Comparison of ENCODE assay signal across 1 cellular context in genomic region chr2:10341193-10341592, GRCh38.
TF ChIP-seq lines count a peak whose summit lies in the region.

No MANE protein-coding gene starts in this region.

TF ChIP-seq in K562, 482 proteins besides CTCF, POLR2A, EP300 and RAD21 (continued from another document and continues in another):
- TF ChIP-seq ZNF639 (CRISPR knock-in tag; conservative IDR thresholded peaks at IDR 0.05 in 1 of 2, IDR thresholded peaks at IDR 0.05 in 1 of 2) (no peak), ELF4 (CRISPR knock-in tag; IDR thresholded peaks at IDR 0.05) (0 out of 2 replicates have a peak, but pooled peaks have one; percentile 42), NR1H2 (CRISPR knock-in tag; IDR thresholded peaks at IDR 0.05) (no peak), FOXK2 (conservative IDR thresholded peaks at IDR 0.05 in 1 of 2, IDR thresholded peaks at IDR 0.05 in 1 of 2; ENCODE audit: low read depth in 2 of 2) (0 out of 4 replicates have a peak, but pooled peaks of 1 of the 2 experiments have one; percentile 21), TFAP4 (CRISPR knock-in tag; IDR thresholded peaks at IDR 0.05; ENCODE audit: borderline replicate concordance) (no peak), ZKSCAN8 (CRISPR knock-in tag; IDR thresholded peaks at IDR 0.05) (no peak), FOSL1 (tag; conservative IDR thresholded peaks at IDR 0.05) (peak; percentile 89), ZFP1 (CRISPR knock-in tag; IDR thresholded peaks at IDR 0.05) (no peak), BMI1 (IDR thresholded peaks at IDR 0.05; ENCODE audit: low read length) (no peak), ZSCAN32 (CRISPR knock-in tag; IDR thresholded peaks at IDR 0.05) (no peak), SMAD1 (IDR thresholded peaks at IDR 0.05; ENCODE audit: low read depth, low read length, partially characterized antibody) (no peak), ZBTB12 (CRISPR knock-in tag; IDR thresholded peaks at IDR 0.05) (no peak), PCBP1 (IDR thresholded peaks at IDR 0.05; ENCODE audit: low read depth, low read length, poor library complexity, severe bottlenecking) (no peak), SMARCA4 (IDR thresholded peaks at IDR 0.05) (peak; percentile 55), ZBTB5 (IDR thresholded peaks at IDR 0.05) (no peak), CBX3 (IDR thresholded peaks at IDR 0.05; ENCODE audit: borderline replicate concordance in 1 of 2, low read length in 2 of 2) (no peak), EGR1 (conservative IDR thresholded peaks at IDR 0.05) (peak; percentile 9; the same call in 1 of the 2 replicates), PCBP2 (IDR thresholded peaks at IDR 0.05; ENCODE audit: low read depth, low read length, poor library complexity, severe bottlenecking) (no peak), HNRNPUL1 (IDR thresholded peaks at IDR 0.05; ENCODE audit: low read length) (no peak), GATA2 (CRISPR knock-in tag; IDR thresholded peaks at IDR 0.05) (no peak), ZNF277 (CRISPR knock-in tag; IDR thresholded peaks at IDR 0.05; ENCODE audit: borderline replicate concordance) (no peak), ZNF280B (CRISPR knock-in tag; IDR thresholded peaks at IDR 0.05) (no peak), SPI1 (IDR thresholded peaks at IDR 0.05; ENCODE audit: borderline replicate concordance, low read depth, low read length) (no peak), ZNF766 (CRISPR knock-in tag; conservative IDR thresholded peaks at IDR 0.05) (no peak), REST (CRISPR knock-in tag; IDR thresholded peaks at IDR 0.05; ENCODE audit: low read depth) (no peak), ZNF512 (tag; IDR thresholded peaks at IDR 0.05) (no peak), PHF21A (IDR thresholded peaks at IDR 0.05; ENCODE audit: borderline replicate concordance, low read depth) (no peak), JUND (IDR thresholded peaks at IDR 0.05; ENCODE audit: borderline replicate concordance, low read depth, low read length) (peak; percentile 90), JUND (tag; IDR thresholded peaks at IDR 0.05; ENCODE audit: borderline replicate concordance, low read depth, low read length) (peak; percentile 78; the same call in 1 of the 3 replicates), MAFK (IDR thresholded peaks at IDR 0.05; ENCODE audit: low read length) (no peak), HMG20B (CRISPR knock-in tag; IDR thresholded peaks at IDR 0.05) (no peak), FOXP1 (CRISPR knock-in tag; IDR thresholded peaks at IDR 0.05) (no peak), ZNF717 (CRISPR knock-in tag; IDR thresholded peaks at IDR 0.05) (no peak), NFYB (IDR thresholded peaks at IDR 0.05; ENCODE audit: extremely low read depth, insufficient read length) (no peak), ZBTB33 (CRISPR knock-in tag; IDR thresholded peaks at IDR 0.05) (peak; percentile 89), FOXM1 (IDR thresholded peaks at IDR 0.05; ENCODE audit: low read depth) (no peak), FOXM1 (CRISPR knock-in tag; IDR thresholded peaks at IDR 0.05; ENCODE audit: low read depth) (no peak), ZNF780A (CRISPR knock-in tag; IDR thresholded peaks at IDR 0.05) (no peak), NCOR1 (IDR thresholded peaks at IDR 0.05) (no peak), HCFC1 (IDR thresholded peaks at IDR 0.05; ENCODE audit: low read depth, low read length) (no peak)
